ENCODE assay signal across 8 cellular contexts in the genomic region with DNA sequence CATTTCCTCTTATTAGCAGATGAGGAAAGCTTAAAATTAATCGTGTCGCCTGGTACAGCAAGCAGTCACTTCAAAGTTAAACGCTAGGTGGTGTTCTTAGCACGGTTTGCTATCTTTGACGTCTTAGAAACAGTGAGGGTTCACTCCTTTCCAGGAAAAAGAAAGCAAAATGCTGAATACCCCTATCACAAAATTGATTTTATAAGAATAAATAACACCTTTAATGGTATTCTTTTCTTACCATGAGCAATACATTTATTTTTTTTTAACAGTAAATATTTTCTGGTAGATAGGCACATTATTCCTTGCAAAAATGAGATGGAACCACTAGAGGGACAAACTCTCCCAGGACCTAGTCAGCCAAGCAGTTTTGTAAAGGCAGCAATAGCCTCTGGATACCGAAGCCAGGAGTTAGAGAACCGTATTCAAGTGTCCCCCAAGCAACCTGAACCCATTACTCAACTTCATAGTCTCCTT.
DNase-seq lines count a peak whose midpoint lies in the region; ATAC-seq, FAIRE-seq and TF ChIP-seq lines count a peak whose summit lies in the region.

No MANE protein-coding gene starts in this region.

- H2AFZ ChIP-seq in keratinocyte (ENCODE audit: control insufficient read depth, low read length): no peak overlapping the region

- ATAC-seq in GM18498 (IDR thresholded peaks at IDR 0.05; ENCODE audit: unreplicated experiment) (peak; percentile 78), HG03378 (IDR thresholded peaks at IDR 0.05; ENCODE audit: unreplicated experiment) (peak; percentile 78), upper lobe of left lung (ENCODE audit: low FRiP score in 2 of 2) (peak; percentile 62 to 87)

- H3K36me3 ChIP-seq in brain microvascular endothelial cell (replicated peaks) (no peaks in the 10 kb centered on the region), keratinocyte (ENCODE audit: control insufficient read depth in 2 of 2, extremely low read depth in 1 of 2, insufficient read depth in 2 of 2, low read length in 2 of 2) (no peaks in the 10 kb centered on the region), upper lobe of left lung (no peaks in the 10 kb centered on the region), MG63 (no peaks in the 10 kb centered on the region)

- FAIRE-seq in keratinocyte (lab: Jason Lieb, UNC): peak; percentile 81

- H3K9me3 ChIP-seq in keratinocyte (ENCODE audit: control insufficient read depth, low read depth, low read length) (no peaks in the 10 kb centered on the region), upper lobe of left lung (no peaks in the 10 kb centered on the region), MG63 (no peaks in the 10 kb centered on the region)

- H3K4me3 ChIP-seq in brain microvascular endothelial cell (ENCODE audit: low read depth, low read length): no peak overlapping the region
- H3K4me3 ChIP-seq in keratinocyte (ENCODE audit: control insufficient read depth in 2 of 3, extremely low read depth in 1 of 3, insufficient read depth in 2 of 3, low read depth in 1 of 3, low read length in 3 of 3): no peak overlapping the region
- no peak overlapping the region for H3K4me3 ChIP-seq in upper lobe of left lung
- no peak overlapping the region for H3K4me3 ChIP-seq in MG63

- H3K27me3 ChIP-seq in brain microvascular endothelial cell (replicated peaks): no peaks in the 10 kb centered on the region
- no peaks in the 10 kb centered on the region for H3K27me3 ChIP-seq in keratinocyte (ENCODE audit: control insufficient read depth, extremely low read depth, insufficient read depth, low read length)
- no peaks in the 10 kb centered on the region for H3K27me3 ChIP-seq in upper lobe of left lung
- H3K27me3 ChIP-seq in MG63: no peaks in the 10 kb centered on the region

- DNase-seq in AG08396 (ENCODE audit: low spot score): peak; percentile 56
- DNase-seq in NCI-H69 (lab: John Stamatoyannopoulos, UW): peak; percentile 27
- peak; percentile 44 for DNase-seq in brain microvascular endothelial cell
- no peak for DNase-seq in keratinocyte (ENCODE audit: low read depth, low spot score)
- DNase-seq in upper lobe of left lung: no peak
- no peak for DNase-seq in MG63

- H3K9me1 ChIP-seq in keratinocyte (ENCODE audit: control insufficient read depth, extremely low read depth, insufficient read depth, low read length): no peaks in the 10 kb centered on the region

- in situ Hi-C loops in brain microvascular endothelial cell (cut with HindIII; ENCODE audit: low pct_ligation_motif_present, low sequenced_read_pairs): loop anchor here (10.0 to 25.0 kb wide), 2 partner anchors 343 to 659 kb away; no protein-coding TSS in a partner anchor

- no peak overlapping the region for H3K4me2 ChIP-seq in keratinocyte (ENCODE audit: control insufficient read depth, extremely low read depth, insufficient read depth, low read depth, low read length)

- TF ChIP-seq CTCF in brain microvascular endothelial cell (IDR thresholded peaks at IDR 0.05; ENCODE audit: low read depth, low read length, missing control alignments) (peak; percentile 67), keratinocyte (optimal IDR thresholded peaks at IDR 0.05 in 1 of 3, IDR thresholded peaks at IDR 0.05 in 1 of 3, conservative IDR thresholded peaks at IDR 0.05 in 1 of 3; ENCODE audit: extremely low read depth in 1 of 3, insufficient read depth in 2 of 3, low read length in 3 of 3) (peak; percentile 54 to 66 (median 55)), upper lobe of left lung (IDR thresholded peaks at IDR 0.05) (peak; percentile 48 to 73 (median 68))

- H3K79me2 ChIP-seq in keratinocyte (ENCODE audit: control insufficient read depth, insufficient read depth, low read length): no peaks in the 10 kb centered on the region

- H3K4me1 ChIP-seq in keratinocyte (ENCODE audit: control insufficient read depth, extremely low read depth, insufficient read depth, low read length) (no peaks in the 10 kb centered on the region), upper lobe of left lung (no peaks in the 10 kb centered on the region)

- WGBS in upper lobe of left lung, 2 donors: 5 to 10% methylated on average over 7 of the region's 7 CpGs

- no peak for TF ChIP-seq EP300 in upper lobe of left lung (IDR thresholded peaks at IDR 0.05)

- dilution Hi-C loops in keratinocyte (cut with MboI; ENCODE audit: extremely low pct_ligation_motif_present, low sequenced_read_pairs): no loop called here

- no peak overlapping the region for H3K27ac ChIP-seq in brain microvascular endothelial cell
- no peak overlapping the region for H3K27ac ChIP-seq in keratinocyte (ENCODE audit: control insufficient read depth, insufficient read depth, low read length)
- no peak overlapping the region for H3K27ac ChIP-seq in upper lobe of left lung

- no peak for TF ChIP-seq POLR2A in upper lobe of left lung (IDR thresholded peaks at IDR 0.05)

- H4K20me1 ChIP-seq in keratinocyte (ENCODE audit: control insufficient read depth, extremely low read depth, insufficient read depth, low read length): no peaks in the 10 kb centered on the region

- no peak overlapping the region for H3K9ac ChIP-seq in keratinocyte (ENCODE audit: control insufficient read depth, extremely low read depth, insufficient read depth, low read length)

Comparison
In these comparisons a context has a peak if more than half of its experiments do, and no peak if none do; other contexts are left out.
1. DNase-seq: peak in AG08396 (single experiment), NCI-H69 (single experiment) and brain microvascular endothelial cell (single experiment); none in keratinocyte (single experiment), upper lobe of left lung (0 of 2) and MG63 (single experiment).
2. Peak in every context shown above with its lines, with median percentiles within 50 percentile points of each other: ATAC-seq and CTCF ChIP-seq.